ENCODE assay signal across 8 cellular contexts in the genomic region with DNA sequence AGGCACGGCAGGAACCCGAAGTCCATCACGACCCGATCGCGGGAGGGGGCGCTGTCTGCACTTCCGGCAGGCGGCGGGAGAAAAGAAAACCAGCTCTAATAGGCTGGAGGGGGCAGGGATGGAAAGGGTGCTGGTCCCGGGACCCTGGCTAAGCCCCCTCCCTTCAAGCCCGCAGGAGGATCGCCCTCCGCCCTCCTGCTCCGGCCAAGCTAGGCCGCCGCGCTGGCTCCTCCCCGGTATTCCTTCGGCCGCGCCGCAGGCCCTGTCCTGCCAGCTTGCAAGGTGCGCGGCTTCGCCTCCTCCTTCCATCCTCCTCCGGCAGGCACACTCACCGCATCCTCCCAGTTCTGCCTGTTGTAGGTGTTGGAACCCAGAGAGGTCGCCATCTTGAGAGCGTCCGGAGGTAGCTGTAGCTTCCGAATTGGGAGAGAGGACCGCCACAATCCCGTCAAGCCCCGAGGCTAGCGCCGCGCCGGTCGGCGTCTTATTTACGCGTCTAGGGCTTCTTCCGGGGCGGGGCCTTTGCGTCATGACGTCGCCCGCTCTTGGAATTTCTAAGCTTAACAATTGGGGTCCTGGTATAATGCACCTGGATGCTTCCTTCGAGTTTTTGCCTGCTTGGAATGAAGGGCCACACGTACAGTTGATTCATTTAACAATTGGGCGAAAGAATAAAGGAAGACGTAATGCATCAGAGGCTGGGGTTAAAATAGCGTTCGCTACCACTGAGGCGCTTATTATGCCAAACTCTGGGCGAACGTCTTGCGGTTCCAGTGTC. TPM values are rescaled to one million over a fixed set of nuclear protein-coding genes. Genes with fewer than 3 reads are reported as not detected.
DNase-seq lines count a peak whose midpoint lies in the region; ATAC-seq and TF ChIP-seq lines count a peak whose summit lies in the region.

A gene (minus strand): TSS at position 463 of the 778 bp plus-strand sequence. CDS start 77 bp downstream, at position 386.

- peak; percentile 76 for TF ChIP-seq CTCF in choroid plexus epithelial cell (conservative IDR thresholded peaks at IDR 0.05; ENCODE audit: low read depth, low read length)

- ATAC-seq in GM19035 (IDR thresholded peaks at IDR 0.05; ENCODE audit: unreplicated experiment) (peak; percentile 97), HG03354 (IDR thresholded peaks at IDR 0.05; ENCODE audit: poor library complexity, severe bottlenecking, unreplicated experiment) (peak; percentile 98)

- peak within 1 kb of the TSS; percentile 100 for H3K4me3 ChIP-seq in choroid plexus epithelial cell (ENCODE audit: low read depth, low read length)

- peak; percentile 95 for DNase-seq in Ammon's horn (ENCODE audit: low spot score)
- DNase-seq in NCI-H460 (ENCODE audit: extremely low read depth, low read depth): peak; percentile 85
- peak; percentile 85 for DNase-seq in activated CD4-positive, alpha-beta T cell treated with anti-CD3 and anti-CD28 coated beads for 1 hour
- peak; percentile 90 for DNase-seq in choroid plexus epithelial cell (ENCODE audit: low read depth)
- DNase-seq in kidney tubule cell (ENCODE audit: low spot score): peak; percentile 91
- DNase-seq in stimulated activated CD4-positive, alpha-beta T cell treated with anti-CD3 and anti-CD28 coated beads, Interleukin-1b, Interleukin-23, amount 100 ng/mL, for 24 hours (ENCODE audit: low read depth in 4 of 4, low spot score in 1 of 4): peak; percentile 76 to 89 (median 82)

RNA-seq across cellular contexts. Expression of the gene that starts here (rescaled TPM):
- total RNA-seq in NCI-H460 (2014; rRNA removed; shearing (Covaris generic)): 47.1 and 53.6 TPM in 2 replicates
- polyA plus RNA-seq in NCI-H460 (2014; cell fraction: nucleus; rRNA removed): 39.5 and 44.4 TPM in 2 replicates

Comparison
In these comparisons a context has a peak if more than half of its experiments do, and no peak if none do; other contexts are left out.
1. Peak in every context shown above with its lines: DNase-seq, ATAC-seq and H3K4me3 ChIP-seq.